Comparison of ENCODE assay signal across 1 cellular context in the genomic region with DNA sequence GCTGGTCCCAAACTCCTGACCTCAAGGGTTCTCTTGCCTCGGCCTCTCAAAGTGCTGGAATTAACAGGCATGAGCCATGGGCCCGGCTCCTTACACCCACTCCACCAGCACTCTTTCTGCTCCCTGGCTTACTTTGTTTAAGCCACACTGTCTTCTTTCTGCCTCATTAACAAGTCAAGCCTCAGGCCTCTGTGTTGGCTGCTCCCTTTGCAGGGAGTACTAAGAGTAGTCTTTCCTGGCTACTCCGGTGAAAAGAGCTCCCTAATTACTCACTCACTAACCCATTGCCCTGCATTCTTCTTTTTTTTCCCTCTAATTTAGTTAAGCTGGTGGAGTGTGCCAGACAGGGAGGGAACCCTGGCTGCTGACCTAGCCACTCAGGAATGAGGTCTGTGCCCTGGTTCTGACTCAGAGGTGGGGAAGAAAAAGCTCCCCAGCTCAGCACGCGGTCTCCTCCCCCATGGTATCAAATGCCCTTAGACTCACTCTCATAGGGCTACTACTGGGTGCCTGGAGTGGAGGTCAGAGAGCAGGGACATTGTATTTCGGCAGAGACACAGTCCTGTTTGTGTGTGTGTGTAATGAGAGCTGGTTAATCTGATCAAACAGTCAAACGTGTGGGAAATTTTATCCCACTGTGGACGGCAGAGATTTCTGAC.
TF ChIP-seq lines count a peak whose summit lies in the region.

No MANE protein-coding gene starts in this region.

TF ChIP-seq in HepG2, 621 proteins besides CTCF, POLR2A, EP300 and RAD21 (continues in another document):
- TF ChIP-seq MEF2D (CRISPR knock-in tag; IDR thresholded peaks at IDR 0.05) = no peak
- TF ChIP-seq PPARG (CRISPR knock-in tag; conservative IDR thresholded peaks at IDR 0.05) = 0 out of 2 replicates have a peak, but pooled peaks have one; percentile 23
- TF ChIP-seq, protein P1, sequence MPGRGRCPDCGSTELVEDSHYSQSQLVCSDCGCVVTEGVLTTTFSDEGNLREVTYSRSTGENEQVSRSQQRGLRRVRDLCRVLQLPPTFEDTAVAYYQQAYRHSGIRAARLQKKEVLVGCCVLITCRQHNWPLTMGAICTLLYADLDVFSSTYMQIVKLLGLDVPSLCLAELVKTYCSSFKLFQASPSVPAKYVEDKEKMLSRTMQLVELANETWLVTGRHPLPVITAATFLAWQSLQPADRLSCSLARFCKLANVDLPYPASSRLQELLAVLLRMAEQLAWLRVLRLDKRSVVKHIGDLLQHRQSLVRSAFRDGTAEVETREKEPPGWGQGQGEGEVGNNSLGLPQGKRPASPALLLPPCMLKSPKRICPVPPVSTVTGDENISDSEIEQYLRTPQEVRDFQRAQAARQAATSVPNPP (CRISPR knock-in tag; IDR thresholded peaks at IDR 0.05) = no peak
- TF ChIP-seq PHF21A (CRISPR knock-in tag; IDR thresholded peaks at IDR 0.05) = peak; percentile 64
- TF ChIP-seq, protein P2, sequence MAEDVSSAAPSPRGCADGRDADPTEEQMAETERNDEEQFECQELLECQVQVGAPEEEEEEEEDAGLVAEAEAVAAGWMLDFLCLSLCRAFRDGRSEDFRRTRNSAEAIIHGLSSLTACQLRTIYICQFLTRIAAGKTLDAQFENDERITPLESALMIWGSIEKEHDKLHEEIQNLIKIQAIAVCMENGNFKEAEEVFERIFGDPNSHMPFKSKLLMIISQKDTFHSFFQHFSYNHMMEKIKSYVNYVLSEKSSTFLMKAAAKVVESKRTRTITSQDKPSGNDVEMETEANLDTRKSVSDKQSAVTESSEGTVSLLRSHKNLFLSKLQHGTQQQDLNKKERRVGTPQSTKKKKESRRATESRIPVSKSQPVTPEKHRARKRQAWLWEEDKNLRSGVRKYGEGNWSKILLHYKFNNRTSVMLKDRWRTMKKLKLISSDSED (CRISPR knock-in tag; IDR thresholded peaks at IDR 0.05) = no peak
- peak; percentile 34; the same call in 1 of the 3 replicates for TF ChIP-seq MXI1 (IDR thresholded peaks at IDR 0.05; ENCODE audit: borderline replicate concordance, low read depth, low read length)
- TF ChIP-seq, protein P3, sequence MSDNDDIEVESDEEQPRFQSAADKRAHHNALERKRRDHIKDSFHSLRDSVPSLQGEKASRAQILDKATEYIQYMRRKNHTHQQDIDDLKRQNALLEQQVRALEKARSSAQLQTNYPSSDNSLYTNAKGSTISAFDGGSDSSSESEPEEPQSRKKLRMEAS (IDR thresholded peaks at IDR 0.05) = peak; percentile 50
- no peak for TF ChIP-seq KAT8 (CRISPR knock-in tag; IDR thresholded peaks at IDR 0.05)
- TF ChIP-seq JUND (CRISPR knock-in tag; IDR thresholded peaks at IDR 0.05) = 0 out of 2 replicates have a peak, but pooled peaks have one; percentile 17
- TF ChIP-seq, protein P4, sequence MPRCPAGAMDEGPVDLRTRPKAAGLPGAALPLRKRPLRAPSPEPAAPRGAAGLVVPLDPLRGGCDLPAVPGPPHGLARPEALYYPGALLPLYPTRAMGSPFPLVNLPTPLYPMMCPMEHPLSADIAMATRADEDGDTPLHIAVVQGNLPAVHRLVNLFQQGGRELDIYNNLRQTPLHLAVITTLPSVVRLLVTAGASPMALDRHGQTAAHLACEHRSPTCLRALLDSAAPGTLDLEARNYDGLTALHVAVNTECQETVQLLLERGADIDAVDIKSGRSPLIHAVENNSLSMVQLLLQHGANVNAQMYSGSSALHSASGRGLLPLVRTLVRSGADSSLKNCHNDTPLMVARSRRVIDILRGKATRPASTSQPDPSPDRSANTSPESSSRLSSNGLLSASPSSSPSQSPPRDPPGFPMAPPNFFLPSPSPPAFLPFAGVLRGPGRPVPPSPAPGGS (CRISPR knock-in tag; IDR thresholded peaks at IDR 0.05) = no peak
- TF ChIP-seq ZNF326 (CRISPR knock-in tag; IDR thresholded peaks at IDR 0.05; ENCODE audit: borderline replicate concordance) = no peak
- no peak for TF ChIP-seq HOXA9 (CRISPR knock-in tag; IDR thresholded peaks at IDR 0.05; ENCODE audit: borderline replicate concordance)
- peak; percentile 41 for TF ChIP-seq PITX1 (CRISPR knock-in tag; IDR thresholded peaks at IDR 0.05)
- TF ChIP-seq SAP130 (CRISPR knock-in tag; IDR thresholded peaks at IDR 0.05; ENCODE audit: low read depth) = peak; percentile 44; the same call in 1 of the 2 replicates
- peak; percentile 15; the same call in 1 of the 2 replicates for TF ChIP-seq RXRA (CRISPR knock-in tag; IDR thresholded peaks at IDR 0.05)
- no peak for TF ChIP-seq HNF1B (CRISPR knock-in tag; IDR thresholded peaks at IDR 0.05)
- peak; percentile 42; the same call in 1 of the 2 replicates for TF ChIP-seq ZNF281 (CRISPR knock-in tag; IDR thresholded peaks at IDR 0.05; ENCODE audit: borderline replicate concordance)
- peak; percentile 52 for TF ChIP-seq TEAD3 (CRISPR knock-in tag; optimal IDR thresholded peaks at IDR 0.05; ENCODE audit: borderline replicate concordance)
- TF ChIP-seq ZNF670 (CRISPR knock-in tag; IDR thresholded peaks at IDR 0.05; ENCODE audit: borderline replicate concordance) = no peak
- TF ChIP-seq, protein P5, sequence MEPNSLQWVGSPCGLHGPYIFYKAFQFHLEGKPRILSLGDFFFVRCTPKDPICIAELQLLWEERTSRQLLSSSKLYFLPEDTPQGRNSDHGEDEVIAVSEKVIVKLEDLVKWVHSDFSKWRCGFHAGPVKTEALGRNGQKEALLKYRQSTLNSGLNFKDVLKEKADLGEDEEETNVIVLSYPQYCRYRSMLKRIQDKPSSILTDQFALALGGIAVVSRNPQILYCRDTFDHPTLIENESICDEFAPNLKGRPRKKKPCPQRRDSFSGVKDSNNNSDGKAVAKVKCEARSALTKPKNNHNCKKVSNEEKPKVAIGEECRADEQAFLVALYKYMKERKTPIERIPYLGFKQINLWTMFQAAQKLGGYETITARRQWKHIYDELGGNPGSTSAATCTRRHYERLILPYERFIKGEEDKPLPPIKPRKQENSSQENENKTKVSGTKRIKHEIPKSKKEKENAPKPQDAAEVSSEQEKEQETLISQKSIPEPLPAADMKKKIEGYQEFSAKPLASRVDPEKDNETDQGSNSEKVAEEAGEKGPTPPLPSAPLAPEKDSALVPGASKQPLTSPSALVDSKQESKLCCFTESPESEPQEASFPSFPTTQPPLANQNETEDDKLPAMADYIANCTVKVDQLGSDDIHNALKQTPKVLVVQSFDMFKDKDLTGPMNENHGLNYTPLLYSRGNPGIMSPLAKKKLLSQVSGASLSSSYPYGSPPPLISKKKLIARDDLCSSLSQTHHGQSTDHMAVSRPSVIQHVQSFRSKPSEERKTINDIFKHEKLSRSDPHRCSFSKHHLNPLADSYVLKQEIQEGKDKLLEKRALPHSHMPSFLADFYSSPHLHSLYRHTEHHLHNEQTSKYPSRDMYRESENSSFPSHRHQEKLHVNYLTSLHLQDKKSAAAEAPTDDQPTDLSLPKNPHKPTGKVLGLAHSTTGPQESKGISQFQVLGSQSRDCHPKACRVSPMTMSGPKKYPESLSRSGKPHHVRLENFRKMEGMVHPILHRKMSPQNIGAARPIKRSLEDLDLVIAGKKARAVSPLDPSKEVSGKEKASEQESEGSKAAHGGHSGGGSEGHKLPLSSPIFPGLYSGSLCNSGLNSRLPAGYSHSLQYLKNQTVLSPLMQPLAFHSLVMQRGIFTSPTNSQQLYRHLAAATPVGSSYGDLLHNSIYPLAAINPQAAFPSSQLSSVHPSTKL (CRISPR knock-in tag; IDR thresholded peaks at IDR 0.05) = 0 out of 2 replicates have a peak, but pooled peaks have one; percentile 25
- no peak for TF ChIP-seq ZNF883 (CRISPR knock-in tag; IDR thresholded peaks at IDR 0.05; ENCODE audit: not compliant biosample characterization)
- TF ChIP-seq, protein P6, sequence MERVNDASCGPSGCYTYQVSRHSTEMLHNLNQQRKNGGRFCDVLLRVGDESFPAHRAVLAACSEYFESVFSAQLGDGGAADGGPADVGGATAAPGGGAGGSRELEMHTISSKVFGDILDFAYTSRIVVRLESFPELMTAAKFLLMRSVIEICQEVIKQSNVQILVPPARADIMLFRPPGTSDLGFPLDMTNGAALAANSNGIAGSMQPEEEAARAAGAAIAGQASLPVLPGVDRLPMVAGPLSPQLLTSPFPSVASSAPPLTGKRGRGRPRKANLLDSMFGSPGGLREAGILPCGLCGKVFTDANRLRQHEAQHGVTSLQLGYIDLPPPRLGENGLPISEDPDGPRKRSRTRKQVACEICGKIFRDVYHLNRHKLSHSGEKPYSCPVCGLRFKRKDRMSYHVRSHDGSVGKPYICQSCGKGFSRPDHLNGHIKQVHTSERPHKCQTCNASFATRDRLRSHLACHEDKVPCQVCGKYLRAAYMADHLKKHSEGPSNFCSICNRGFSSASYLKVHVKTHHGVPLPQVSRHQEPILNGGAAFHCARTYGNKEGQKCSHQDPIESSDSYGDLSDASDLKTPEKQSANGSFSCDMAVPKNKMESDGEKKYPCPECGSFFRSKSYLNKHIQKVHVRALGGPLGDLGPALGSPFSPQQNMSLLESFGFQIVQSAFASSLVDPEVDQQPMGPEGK (CRISPR knock-in tag; IDR thresholded peaks at IDR 0.05) = peak; percentile 47; the same call in 1 of the 2 replicates
- peak; percentile 37; the same call in 1 of the 2 replicates for TF ChIP-seq ARID3A (IDR thresholded peaks at IDR 0.05; ENCODE audit: low read depth, low read length)
- TF ChIP-seq, protein P7, sequence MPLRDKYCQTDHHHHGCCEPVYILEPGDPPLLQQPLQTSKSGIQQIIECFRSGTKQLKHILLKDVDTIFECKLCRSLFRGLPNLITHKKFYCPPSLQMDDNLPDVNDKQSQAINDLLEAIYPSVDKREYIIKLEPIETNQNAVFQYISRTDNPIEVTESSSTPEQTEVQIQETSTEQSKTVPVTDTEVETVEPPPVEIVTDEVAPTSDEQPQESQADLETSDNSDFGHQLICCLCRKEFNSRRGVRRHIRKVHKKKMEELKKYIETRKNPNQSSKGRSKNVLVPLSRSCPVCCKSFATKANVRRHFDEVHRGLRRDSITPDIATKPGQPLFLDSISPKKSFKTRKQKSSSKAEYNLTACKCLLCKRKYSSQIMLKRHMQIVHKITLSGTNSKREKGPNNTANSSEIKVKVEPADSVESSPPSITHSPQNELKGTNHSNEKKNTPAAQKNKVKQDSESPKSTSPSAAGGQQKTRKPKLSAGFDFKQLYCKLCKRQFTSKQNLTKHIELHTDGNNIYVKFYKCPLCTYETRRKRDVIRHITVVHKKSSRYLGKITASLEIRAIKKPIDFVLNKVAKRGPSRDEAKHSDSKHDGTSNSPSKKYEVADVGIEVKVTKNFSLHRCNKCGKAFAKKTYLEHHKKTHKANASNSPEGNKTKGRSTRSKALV (CRISPR knock-in tag; IDR thresholded peaks at IDR 0.05) = 0 out of 2 replicates have a peak, but pooled peaks have one; percentile 32
- TF ChIP-seq ZNF337 (CRISPR knock-in tag; IDR thresholded peaks at IDR 0.05; ENCODE audit: borderline replicate concordance, low read depth) = no peak
- TF ChIP-seq JUN (CRISPR knock-in tag; IDR thresholded peaks at IDR 0.05) = peak; percentile 84
